Comparison of ENCODE assay signal across 18 cellular contexts in genomic region chr17:4693416-4693815, GRCh38. TPM values are rescaled to one million over a fixed set of nuclear protein-coding genes. Genes with fewer than 3 reads are reported as not detected.
DNase-seq lines count a peak whose midpoint lies in the region; TF ChIP-seq lines count a peak whose summit lies in the region.
"Had no signal": no experiment of that assay in that cellular context is flagged by ENCODE, and none has a peak within 500 bp of the region (broad histone marks: within the 10 kb centered on the region; RNA-seq: fewer than 3 reads in every experiment).

No MANE protein-coding gene starts in this region.

- no peaks in the 10 kb centered on the region for H3K27me3 ChIP-seq in mammary epithelial cell (ENCODE audit: insufficient read depth, low read length)
- H3K27me3 ChIP-seq in sigmoid colon: no peaks in the 10 kb centered on the region
- H3K27me3 ChIP-seq in vagina: no peaks in the 10 kb centered on the region
- H3K27me3 ChIP-seq: BE2C had no signal

- H3K9ac ChIP-seq in mammary epithelial cell (ENCODE audit: insufficient read depth, low read length): no peak overlapping the region
- H3K9ac ChIP-seq: GM23248 had no signal

- dilution Hi-C loops in mammary epithelial cell (cut with HindIII; ENCODE audit: low sequenced_read_pairs): loop anchor here (5.0 kb wide), 2 partner anchors 46 to 81 kb away; no protein-coding TSS in a partner anchor

- BruUV-seq in MCF 10A (replicated peaks; lab: Mats Ljungman, UMichigan): no TSS peak
- BruUV-seq in mammary epithelial cell (replicated peaks; lab: Mats Ljungman, UMichigan): no TSS peak

- H3K4me3 ChIP-seq in mammary epithelial cell (replicated peaks in 1 of 3; ENCODE audit: insufficient read depth in 1 of 3, low read depth in 2 of 3, low read length in 3 of 3) (no peak overlapping the region), HEK293 (ENCODE audit: low read depth, low read length) (no peak overlapping the region), sigmoid colon (no peak overlapping the region), vagina (no peak overlapping the region)
- H3K4me3 ChIP-seq: GM23248, HAP-1 had no signal

- peaks cover 74% of the 10 kb centered on the region for H3K36me3 Mint-ChIP-seq in MCF 10A (ENCODE audit: insufficient read depth, unreplicated experiment)
- peaks cover 60% of the 10 kb centered on the region for H3K36me3 Mint-ChIP-seq in dendritic cell treated with granulocyte-macrophage colony-stimulating factor and Interleukin-4, amounts not matched to agents 40 ng/mL and 50 ng/mL, for 4 days (ENCODE audit: low read depth)

- no peaks in the 10 kb centered on the region for H4K20me1 ChIP-seq in mammary epithelial cell (ENCODE audit: insufficient read depth, low read length)

- H3K9me3 ChIP-seq in mammary epithelial cell (replicated peaks; ENCODE audit: insufficient read depth, low read length) (no peaks in the 10 kb centered on the region), HEK293 (ENCODE audit: control insufficient read depth, insufficient read depth, low read depth, low read length) (no peaks in the 10 kb centered on the region), sigmoid colon (no peaks in the 10 kb centered on the region), vagina (no peaks in the 10 kb centered on the region)
- H3K9me3 ChIP-seq: BE2C, Caco-2, HAP-1 had no signal

- TF ChIP-seq POLR2A in sigmoid colon (IDR thresholded peaks at IDR 0.05) (no peak), vagina (IDR thresholded peaks at IDR 0.05) (no peak)

- DNase-seq in MCF 10A (ENCODE audit: unreplicated experiment) (peak; percentile 39), mammary epithelial cell (no peak), sigmoid colon (peak; percentile 0), vagina (ENCODE audit: extremely low spot score in 2 of 2) (no peak), NCI-H2107 (lab: John Stamatoyannopoulos, UW) (no peak), NCI-H1105 treated with DMSO at 0.1 percent for 48 hours (lab: John Stamatoyannopoulos, UW) (no peak)
- DNase-seq: 8988T; ACHN; BE2C; C1 segment of cervical spinal cord; Caco-2; CD4-positive, CD25-positive, alpha-beta regulatory T cell; GM23248 had no signal

- H3K27ac Mint-ChIP-seq in MCF 10A (ENCODE audit: low read depth, unreplicated experiment): no peak overlapping the region
- peak overlapping the region; percentile 46 for H3K27ac Mint-ChIP-seq in dendritic cell treated with granulocyte-macrophage colony-stimulating factor and Interleukin-4, amounts not matched to agents 40 ng/mL and 50 ng/mL, for 4 days
- H3K27ac Mint-ChIP-seq: IgD-negative memory B cell had no signal

- CTCF ChIA-PET in MCF 10A (lab: Yijun Ruan, JAX) (no interaction called here), mammary epithelial cell (lab: Charles Lee; ENCODE audit: low non-redundant PET) (no interaction called here), HEK293 (lab: Yijun Ruan, JAX) (interaction anchor here (0.7 kb wide), 1 partner anchor 46 kb away, joined by 4 read pairs; no protein-coding TSS in a partner anchor)

- no peak overlapping the region for H3K4me3 Mint-ChIP-seq in MCF 10A (ENCODE audit: unreplicated experiment)
- no peak overlapping the region for H3K4me3 Mint-ChIP-seq in dendritic cell treated with granulocyte-macrophage colony-stimulating factor and Interleukin-4, amounts not matched to agents 40 ng/mL and 50 ng/mL, for 4 days

- TF ChIP-seq CTCF in MCF 10A (IDR thresholded peaks at IDR 0.05; ENCODE audit: unreplicated experiment): no peak
- no peak for TF ChIP-seq CTCF in mammary epithelial cell (conservative IDR thresholded peaks at IDR 0.05 in 1 of 2, IDR thresholded peaks at IDR 0.05 in 1 of 2; ENCODE audit: extremely low read depth in 1 of 2, insufficient read depth in 1 of 2, low read depth in 1 of 2, low read length in 2 of 2)
- no peak for TF ChIP-seq CTCF in HEK293 (tag by site-specific recombination; IDR thresholded peaks at IDR 0.05)
- no peak for TF ChIP-seq CTCF in sigmoid colon (IDR thresholded peaks at IDR 0.05)
- no peak for TF ChIP-seq CTCF in vagina (IDR thresholded peaks at IDR 0.05)

- intact Hi-C loops in MCF 10A (cut with micrococcal nuclease): no loop called here
- intact Hi-C loops in mammary epithelial cell (cut with micrococcal nuclease): no loop called here
- intact Hi-C loops in dendritic cell treated with granulocyte-macrophage colony-stimulating factor and Interleukin-4, amounts not matched to agents 40 ng/mL and 50 ng/mL, for 4 days (cut with micrococcal nuclease): no loop called here
- intact Hi-C loops in sigmoid colon (cut with DNase I): no loop called here
- intact Hi-C loops in vagina (cut with DNase I): no loop called here

- in situ Hi-C loops in mammary epithelial cell (cut with MboI; ENCODE audit: low sequenced_read_pairs in 2 of 2): no loop called here

- peaks cover 78% of the 10 kb centered on the region for H3K79me2 ChIP-seq in mammary epithelial cell (ENCODE audit: insufficient read depth, low read length)

- POLR2A ChIA-PET in MCF 10A (lab: Yijun Ruan, JAX) (no interaction called here), HEK293 (lab: Yijun Ruan, JAX) (no interaction called here)

- no peak overlapping the region for H3K4me2 ChIP-seq in mammary epithelial cell (ENCODE audit: insufficient read depth, low read depth, low read length)

- H3K27me3 Mint-ChIP-seq in MCF 10A (ENCODE audit: insufficient read depth, unreplicated experiment): no peaks in the 10 kb centered on the region
- H3K27me3 Mint-ChIP-seq in dendritic cell treated with granulocyte-macrophage colony-stimulating factor and Interleukin-4, amounts not matched to agents 40 ng/mL and 50 ng/mL, for 4 days: no peaks in the 10 kb centered on the region
- H3K27me3 Mint-ChIP-seq: CD4-positive, CD25-positive, alpha-beta regulatory T cell; IgD-negative memory B cell had no signal

- H3K36me3 ChIP-seq in mammary epithelial cell (ENCODE audit: insufficient read depth, low read length) (peaks cover 1% of the 10 kb centered on the region), HEK293 (ENCODE audit: control insufficient read depth in 2 of 2, insufficient read depth in 1 of 2, low read length in 2 of 2) (peaks cover 51 to 72% of the 10 kb centered on the region in 2 experiments), sigmoid colon (peaks cover 0 to 43% (median 0%) of the 10 kb centered on the region in 4 donors), vagina (peaks cover 0 to 27% of the 10 kb centered on the region in 2 donors)

- no peaks in the 10 kb centered on the region for H3K9me3 Mint-ChIP-seq in MCF 10A (ENCODE audit: unreplicated experiment)
- H3K9me3 Mint-ChIP-seq in dendritic cell treated with granulocyte-macrophage colony-stimulating factor and Interleukin-4, amounts not matched to agents 40 ng/mL and 50 ng/mL, for 4 days: no peaks in the 10 kb centered on the region
- H3K9me3 Mint-ChIP-seq: CD4-positive, CD25-positive, alpha-beta regulatory T cell; IgD-negative memory B cell had no signal

- no peaks in the 10 kb centered on the region for H3K4me1 ChIP-seq in mammary epithelial cell (ENCODE audit: insufficient read depth, low read length)
- no peaks in the 10 kb centered on the region for H3K4me1 ChIP-seq in HEK293 (ENCODE audit: control insufficient read depth, insufficient read depth, low read length)
- H3K4me1 ChIP-seq in sigmoid colon: peaks cover 0 to 7% (median 0%) of the 10 kb centered on the region in 4 donors
- H3K4me1 ChIP-seq in vagina: no peaks in the 10 kb centered on the region
- H3K4me1 ChIP-seq: BE2C, Caco-2, HAP-1 had no signal

- no peak overlapping the region for H2AFZ ChIP-seq in mammary epithelial cell (ENCODE audit: low read depth, low read length)
- H2AFZ ChIP-seq: GM23248 had no signal

- H3K4me1 Mint-ChIP-seq in MCF 10A (ENCODE audit: insufficient read depth, unreplicated experiment): peaks cover 5% of the 10 kb centered on the region
- peaks cover 65% of the 10 kb centered on the region for H3K4me1 Mint-ChIP-seq in dendritic cell treated with granulocyte-macrophage colony-stimulating factor and Interleukin-4, amounts not matched to agents 40 ng/mL and 50 ng/mL, for 4 days (ENCODE audit: low read depth)

- no peak overlapping the region for H3K27ac ChIP-seq in mammary epithelial cell (ENCODE audit: insufficient read depth, low read depth, low read length)
- H3K27ac ChIP-seq in HEK293 (ENCODE audit: extremely low read depth, low read depth, low read length): no peak overlapping the region
- no peak overlapping the region for H3K27ac ChIP-seq in sigmoid colon
- no peak overlapping the region for H3K27ac ChIP-seq in vagina
- H3K27ac ChIP-seq: GM23248 had no signal

- TF ChIP-seq EP300 in sigmoid colon (IDR thresholded peaks at IDR 0.05): no peak

- WGBS in mammary epithelial cell (ENCODE audit: low coverage, missing lambda C conversion rate): 85% methylated on average over 9 of the region's 9 CpGs
- WGBS in sigmoid colon, 2 donors: 86 to 90% methylated on average over 9 of the region's 9 CpGs

TF ChIP-seq in HEK293, 187 proteins besides CTCF, POLR2A, EP300 and RAD21:
- no peak for TF ChIP-seq ZNF785 (tag by site-specific recombination; IDR thresholded peaks at IDR 0.05)
- peak; percentile 78 for TF ChIP-seq SP7 (tag by site-specific recombination; IDR thresholded peaks at IDR 0.05)
TF ChIP-seq in HEK293: peak in this region for 1.

RNA-seq across cellular contexts. Expression of gene PELP1, which starts 10.5 kb away (rescaled TPM):
- total RNA-seq in MCF 10A (2022) (63.9 and 74.8 TPM in 2 replicates), mammary epithelial cell (10 to 100 TPM; 29.0 to 56.6 TPM), sigmoid colon (10 to 100 TPM; 20.0 to 37.7 (median 26.2) TPM), vagina (19.4 TPM)
- polyA plus RNA-seq in mammary epithelial cell (19.1 TPM), sigmoid colon (10 to 100 TPM in 1 of 3 donors, 1 to 10 TPM in 2; 4.2 to 27.0 (median 9.9) TPM)
- 94.6 TPM for polyA minus RNA-seq in mammary epithelial cell

RNA-seq across cellular contexts. Expression of gene ARRB2, which starts 17.0 kb away (rescaled TPM):
- total RNA-seq in MCF 10A (2022) (20.7 and 25.1 TPM in 2 replicates), mammary epithelial cell (10 to 100 TPM in 1 of 2 donors, 1 to 10 TPM in 1; 3.5 to 14.4 TPM), sigmoid colon (10 to 100 TPM; 22.1 to 35.7 (median 28.2) TPM), vagina (28.0 TPM)
- polyA plus RNA-seq in mammary epithelial cell (14.6 TPM), sigmoid colon (10 to 100 TPM; 38.4 to 51.7 (median 39.3) TPM)
- 23.4 TPM for polyA minus RNA-seq in mammary epithelial cell

RNA-seq across cellular contexts. Expression of gene MED11, which starts 37.8 kb away (rescaled TPM):
- total RNA-seq in MCF 10A (2022) (15.2 and 15.8 TPM in 2 replicates), mammary epithelial cell (10 to 100 TPM; 12.7 to 16.4 TPM), sigmoid colon (10 to 100 TPM; 31.1 to 43.6 (median 38.3) TPM), vagina (28.5 TPM)
- polyA plus RNA-seq in mammary epithelial cell (53.3 TPM), sigmoid colon (10 to 100 TPM; 35.8 to 61.9 (median 47.4) TPM)
- 24.2 TPM for polyA minus RNA-seq in mammary epithelial cell

RNA-seq across cellular contexts. Expression of gene ZMYND15, which starts 46.2 kb away (rescaled TPM):
- total RNA-seq in MCF 10A (2022): 1.3 and 1.8 TPM in 2 replicates
- under 1 TPM; 0.33 to 0.52 TPM for total RNA-seq in mammary epithelial cell
- polyA plus RNA-seq in mammary epithelial cell: 0.24 TPM
- polyA minus RNA-seq in mammary epithelial cell: not detected
- under 1 TPM in 3 of 4 donors, not detected in 1; 0.36 to 0.55 (median 0.49) TPM for total RNA-seq in sigmoid colon
- 1 to 10 TPM in 2 of 3 donors, not detected in 1; 1.1 to 1.2 TPM for polyA plus RNA-seq in sigmoid colon
- total RNA-seq in vagina: not detected
- total RNA-seq: H4 had no signal
- polyA plus RNA-seq: CD4-positive, CD25-positive, alpha-beta regulatory T cell; IgD-negative memory B cell had no signal

RNA-seq across cellular contexts. Expression of gene CXCL16, which starts 46.3 kb away (rescaled TPM):
- 16.7 and 20.6 TPM in 2 replicates for total RNA-seq in MCF 10A (2022)
- total RNA-seq in mammary epithelial cell: 10 to 100 TPM; 12.7 to 20.2 TPM
- polyA plus RNA-seq in mammary epithelial cell: 13.1 TPM
- polyA minus RNA-seq in mammary epithelial cell: 57.9 TPM
- 1 to 10 TPM; 4.6 to 6.8 (median 5.3) TPM for total RNA-seq in sigmoid colon
- 10 to 100 TPM; 21.6 to 32.8 (median 29.0) TPM for polyA plus RNA-seq in sigmoid colon
- total RNA-seq in vagina: 6.4 TPM

Comparison
In these comparisons a context has a peak if more than half of its experiments do, and no peak if none do; other contexts are left out.
1. DNase-seq: peak in MCF 10A (single experiment) and sigmoid colon (single experiment); none in mammary epithelial cell (single experiment), vagina (0 of 2), NCI-H2107 (single experiment) and NCI-H1105 treated with DMSO at 0.1 percent for 48 hours (single experiment).